In the genomic region with DNA sequence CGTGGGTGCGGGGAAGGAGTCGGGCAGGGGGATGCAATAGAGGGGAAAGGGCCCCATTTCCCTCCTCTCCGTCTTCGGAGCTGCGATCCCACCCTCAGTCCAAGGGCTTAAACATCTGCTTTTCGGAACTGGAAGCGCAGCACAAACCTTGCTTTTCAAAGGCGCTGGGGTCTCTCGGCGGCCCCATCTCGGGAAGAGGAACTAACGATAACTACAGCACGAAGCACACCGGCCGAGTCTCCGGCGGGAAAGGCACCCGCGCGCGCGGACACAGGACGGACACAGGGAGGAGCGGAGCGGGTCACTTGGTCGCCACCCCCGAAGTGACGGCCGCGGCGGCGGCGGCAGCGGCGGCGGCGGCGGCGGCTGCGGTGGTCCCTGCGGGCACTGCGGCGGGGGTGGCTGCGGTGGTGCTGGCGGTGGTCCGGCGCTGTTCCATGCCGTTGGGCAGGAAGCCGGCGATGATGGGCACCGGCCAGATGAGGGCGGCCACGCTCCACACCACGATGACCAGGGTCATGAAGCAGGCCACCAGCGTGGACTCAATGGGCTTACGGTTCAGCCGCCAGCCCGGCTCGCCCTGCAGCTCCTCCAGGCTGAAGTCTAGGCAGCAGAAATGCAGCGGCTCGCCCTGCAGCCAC, we compare ENCODE assay signal across 1 cellular context.
A peak's percentile ranks its signal among the peaks of the same experiment; 100 is the strongest.
TF ChIP-seq lines count a peak whose summit lies in the region.

No MANE protein-coding gene starts in this region.

TF ChIP-seq in K562, 482 proteins besides CTCF, POLR2A, EP300 and RAD21 (continued from another document and continues in another):
- no peak for TF ChIP-seq PRDM10 (IDR thresholded peaks at IDR 0.05; ENCODE audit: partially characterized antibody)
- peak; percentile 72; the same call in 1 of the 2 replicates for TF ChIP-seq STAG1 (CRISPR knock-in tag; IDR thresholded peaks at IDR 0.05; ENCODE audit: borderline replicate concordance)
- TF ChIP-seq ZNF79 (CRISPR knock-in tag; IDR thresholded peaks at IDR 0.05; ENCODE audit: low read depth): no peak
- TF ChIP-seq, protein P1, sequence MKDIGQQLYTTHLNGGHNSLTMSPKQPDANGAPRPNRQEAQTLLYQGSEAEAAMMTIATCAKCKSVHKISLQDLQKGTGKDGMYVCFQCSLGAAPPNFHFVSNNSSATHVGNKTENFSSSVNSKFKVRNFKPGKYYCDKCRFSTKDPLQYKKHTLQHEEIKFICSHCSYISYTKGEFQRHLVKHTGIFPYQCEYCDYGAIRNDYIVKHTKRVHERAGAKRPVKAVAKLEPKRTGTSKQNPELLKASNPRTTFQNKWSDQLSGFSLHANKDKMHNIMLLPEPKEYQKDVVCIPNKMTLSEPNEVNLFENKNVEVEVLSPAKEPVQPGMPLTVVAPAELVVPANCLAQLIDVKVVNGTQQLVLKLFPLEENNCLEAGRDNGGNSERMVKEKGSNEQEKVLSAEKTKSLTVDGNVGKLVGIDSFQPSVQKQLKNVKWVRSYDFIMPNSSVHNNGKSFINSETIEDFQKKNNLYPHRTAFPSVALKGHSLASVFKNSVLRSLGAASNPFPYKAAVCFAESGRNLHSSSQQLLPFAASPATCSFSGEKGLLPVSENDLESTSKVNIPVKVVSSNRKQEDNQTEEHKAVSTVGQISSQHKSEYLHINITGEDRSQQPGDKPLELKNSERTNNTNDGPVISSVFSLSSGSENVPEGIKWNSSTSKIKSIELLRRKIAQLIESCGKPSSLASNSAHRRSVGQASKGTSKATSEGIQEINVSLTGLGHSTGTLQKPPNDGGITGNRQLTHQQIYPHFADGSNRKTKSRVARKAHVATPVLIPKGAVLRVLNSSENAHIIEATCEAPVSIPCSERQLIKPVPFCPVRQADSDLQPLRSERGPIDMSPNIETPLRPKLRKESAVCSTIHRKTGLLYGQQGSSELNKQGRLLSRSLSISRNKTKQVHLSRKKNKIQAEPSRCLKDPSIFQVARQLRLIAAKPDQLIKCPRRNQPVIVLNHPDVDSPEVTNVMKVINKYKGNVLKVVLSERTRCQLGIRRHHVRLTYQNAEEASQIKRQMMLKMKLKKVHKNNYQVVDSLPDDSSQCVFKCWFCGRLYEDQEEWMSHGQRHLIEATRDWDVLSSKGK (CRISPR knock-in tag; IDR thresholded peaks at IDR 0.05): no peak
- peak; percentile 66; the same call in 1 of the 2 replicates for TF ChIP-seq SMAD4 (CRISPR knock-in tag; conservative IDR thresholded peaks at IDR 0.05)
- TF ChIP-seq ETV5 (CRISPR knock-in tag; IDR thresholded peaks at IDR 0.05; ENCODE audit: low read depth): no peak
- TF ChIP-seq RBFOX2 (IDR thresholded peaks at IDR 0.05; ENCODE audit: low read depth, low read length): peak; percentile 81
- no peak for TF ChIP-seq ZBTB26 (CRISPR knock-in tag; IDR thresholded peaks at IDR 0.05)
- no peak for TF ChIP-seq SLC30A9 (CRISPR knock-in tag; IDR thresholded peaks at IDR 0.05)
- TF ChIP-seq ZNF75A (CRISPR knock-in tag; IDR thresholded peaks at IDR 0.05): no peak
- TF ChIP-seq THRAP3 (IDR thresholded peaks at IDR 0.05; ENCODE audit: borderline replicate concordance): no peak
- TF ChIP-seq TAF15 (IDR thresholded peaks at IDR 0.05; ENCODE audit: low read depth, low read length): no peak
- no peak for TF ChIP-seq ZNF212 (CRISPR knock-in tag; IDR thresholded peaks at IDR 0.05)
- no peak for TF ChIP-seq SMAD1 (IDR thresholded peaks at IDR 0.05; ENCODE audit: low read depth, low read length, partially characterized antibody)
- peak; percentile 62 for TF ChIP-seq ZBTB7A (IDR thresholded peaks at IDR 0.05; ENCODE audit: borderline replicate concordance, control insufficient read depth, low read depth, low read length)
- no peak for TF ChIP-seq MCM7 (IDR thresholded peaks at IDR 0.05)
- TF ChIP-seq ZNF431 (CRISPR knock-in tag; IDR thresholded peaks at IDR 0.05): 0 out of 2 replicates have a peak, but pooled peaks have one; percentile 41
- TF ChIP-seq EHMT2 (IDR thresholded peaks at IDR 0.05): no peak
- 0 out of 2 replicates have a peak, but pooled peaks have one; percentile 51 for TF ChIP-seq KLF1 (tag; IDR thresholded peaks at IDR 0.05)
- no peak for TF ChIP-seq NCOA2 (IDR thresholded peaks at IDR 0.05; ENCODE audit: partially characterized antibody in 2 of 2)
- TF ChIP-seq, protein P2, sequence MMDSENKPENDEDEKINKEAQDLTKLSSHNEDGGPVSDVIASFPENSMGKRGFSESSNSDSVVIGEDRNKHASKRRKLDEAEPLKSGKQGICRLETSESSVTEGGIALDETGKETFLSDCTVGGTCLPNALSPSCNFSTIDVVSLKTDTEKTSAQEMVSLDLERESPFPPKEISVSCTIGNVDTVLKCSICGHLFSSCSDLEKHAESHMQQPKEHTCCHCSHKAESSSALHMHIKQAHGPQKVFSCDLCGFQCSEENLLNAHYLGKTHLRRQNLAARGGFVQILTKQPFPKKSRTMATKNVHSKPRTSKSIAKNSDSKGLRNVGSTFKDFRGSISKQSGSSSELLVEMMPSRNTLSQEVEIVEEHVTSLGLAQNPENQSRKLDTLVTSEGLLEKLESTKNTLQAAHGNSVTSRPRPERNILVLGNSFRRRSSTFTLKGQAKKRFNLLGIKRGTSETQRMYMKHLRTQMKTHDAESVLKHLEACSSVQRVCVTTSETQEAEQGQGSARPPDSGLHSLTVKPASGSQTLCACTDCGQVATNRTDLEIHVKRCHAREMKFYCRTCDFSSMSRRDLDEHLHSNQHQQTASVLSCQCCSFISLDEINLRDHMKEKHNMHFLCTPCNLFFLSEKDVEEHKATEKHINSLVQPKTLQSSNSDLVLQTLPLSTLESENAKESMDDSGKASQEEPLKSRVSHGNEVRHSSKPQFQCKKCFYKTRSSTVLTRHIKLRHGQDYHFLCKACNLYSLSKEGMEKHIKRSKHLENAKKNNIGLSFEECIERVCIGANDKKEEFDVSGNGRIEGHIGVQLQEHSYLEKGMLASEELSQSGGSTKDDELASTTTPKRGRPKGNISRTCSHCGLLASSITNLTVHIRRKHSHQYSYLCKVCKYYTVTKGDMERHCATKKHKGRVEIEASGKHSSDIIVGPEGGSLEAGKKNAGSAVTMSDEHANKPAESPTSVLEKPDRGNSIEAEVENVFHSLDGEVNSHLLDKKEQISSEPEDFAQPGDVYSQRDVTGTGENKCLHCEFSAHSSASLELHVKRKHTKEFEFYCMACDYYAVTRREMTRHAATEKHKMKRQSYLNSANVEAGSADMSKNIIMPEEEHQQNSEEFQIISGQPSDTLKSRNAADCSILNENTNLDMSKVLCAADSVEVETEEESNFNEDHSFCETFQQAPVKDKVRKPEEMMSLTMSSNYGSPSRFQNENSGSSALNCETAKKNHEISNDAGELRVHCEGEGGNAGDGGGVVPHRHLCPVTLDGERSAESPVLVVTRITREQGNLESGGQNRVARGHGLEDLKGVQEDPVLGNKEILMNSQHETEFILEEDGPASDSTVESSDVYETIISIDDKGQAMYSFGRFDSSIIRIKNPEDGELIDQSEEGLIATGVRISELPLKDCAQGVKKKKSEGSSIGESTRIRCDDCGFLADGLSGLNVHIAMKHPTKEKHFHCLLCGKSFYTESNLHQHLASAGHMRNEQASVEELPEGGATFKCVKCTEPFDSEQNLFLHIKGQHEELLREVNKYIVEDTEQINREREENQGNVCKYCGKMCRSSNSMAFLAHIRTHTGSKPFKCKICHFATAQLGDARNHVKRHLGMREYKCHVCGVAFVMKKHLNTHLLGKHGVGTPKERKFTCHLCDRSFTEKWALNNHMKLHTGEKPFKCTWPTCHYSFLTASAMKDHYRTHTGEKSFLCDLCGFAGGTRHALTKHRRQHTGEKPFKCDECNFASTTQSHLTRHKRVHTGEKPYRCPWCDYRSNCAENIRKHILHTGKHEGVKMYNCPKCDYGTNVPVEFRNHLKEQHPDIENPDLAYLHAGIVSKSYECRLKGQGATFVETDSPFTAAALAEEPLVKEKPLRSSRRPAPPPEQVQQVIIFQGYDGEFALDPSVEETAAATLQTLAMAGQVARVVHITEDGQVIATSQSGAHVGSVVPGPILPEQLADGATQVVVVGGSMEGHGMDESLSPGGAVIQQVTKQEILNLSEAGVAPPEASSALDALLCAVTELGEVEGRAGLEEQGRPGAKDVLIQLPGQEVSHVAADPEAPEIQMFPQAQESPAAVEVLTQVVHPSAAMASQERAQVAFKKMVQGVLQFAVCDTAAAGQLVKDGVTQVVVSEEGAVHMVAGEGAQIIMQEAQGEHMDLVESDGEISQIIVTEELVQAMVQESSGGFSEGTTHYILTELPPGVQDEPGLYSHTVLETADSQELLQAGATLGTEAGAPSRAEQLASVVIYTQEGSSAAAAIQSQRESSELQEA (IDR thresholded peaks at IDR 0.05; ENCODE audit: low read depth): no peak
- TF ChIP-seq, protein P3, sequence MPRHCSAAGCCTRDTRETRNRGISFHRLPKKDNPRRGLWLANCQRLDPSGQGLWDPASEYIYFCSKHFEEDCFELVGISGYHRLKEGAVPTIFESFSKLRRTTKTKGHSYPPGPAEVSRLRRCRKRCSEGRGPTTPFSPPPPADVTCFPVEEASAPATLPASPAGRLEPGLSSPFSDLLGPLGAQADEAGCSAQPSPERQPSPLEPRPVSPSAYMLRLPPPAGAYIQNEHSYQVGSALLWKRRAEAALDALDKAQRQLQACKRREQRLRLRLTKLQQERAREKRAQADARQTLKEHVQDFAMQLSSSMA (CRISPR knock-in tag; IDR thresholded peaks at IDR 0.05): no peak
- no peak for TF ChIP-seq MIER1 (IDR thresholded peaks at IDR 0.05; ENCODE audit: low read depth)
- TF ChIP-seq NFATC3 (IDR thresholded peaks at IDR 0.05): no peak
- no peak for TF ChIP-seq ZNF445 (CRISPR knock-in tag; IDR thresholded peaks at IDR 0.05; ENCODE audit: low read depth)
- TF ChIP-seq TBP (optimal IDR thresholded peaks at IDR 0.05; ENCODE audit: low read depth, low read length): peak; percentile 55
